1 cellular context compared by ENCODE assay signal in the genomic region with DNA sequence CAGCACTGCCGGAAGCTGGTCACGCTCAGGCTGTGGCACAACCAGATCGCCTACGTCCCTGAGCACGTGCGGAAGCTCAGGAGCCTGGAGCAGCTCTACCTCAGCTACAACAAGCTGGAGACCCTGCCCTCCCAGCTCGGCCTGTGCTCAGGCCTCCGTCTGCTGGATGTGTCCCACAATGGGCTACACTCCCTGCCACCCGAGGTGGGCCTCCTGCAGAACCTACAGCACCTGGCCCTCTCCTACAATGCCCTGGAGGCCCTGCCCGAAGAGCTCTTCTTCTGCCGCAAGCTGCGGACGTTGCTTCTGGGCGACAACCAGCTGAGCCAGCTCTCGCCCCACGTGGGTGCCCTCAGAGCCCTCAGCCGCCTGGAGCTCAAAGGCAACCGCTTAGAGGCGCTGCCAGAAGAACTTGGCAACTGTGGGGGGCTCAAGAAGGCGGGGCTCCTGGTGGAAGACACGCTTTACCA.
TF ChIP-seq lines count a peak whose summit lies in the region.

No MANE protein-coding gene starts in this region.

TF ChIP-seq in H1, 55 proteins besides CTCF, POLR2A, EP300 and RAD21:
- no peak for TF ChIP-seq JUND (IDR thresholded peaks at IDR 0.05; ENCODE audit: low read length)
- TF ChIP-seq YY1 (IDR thresholded peaks at IDR 0.05; ENCODE audit: low read depth, low read length): no peak
- TF ChIP-seq, protein P1, sequence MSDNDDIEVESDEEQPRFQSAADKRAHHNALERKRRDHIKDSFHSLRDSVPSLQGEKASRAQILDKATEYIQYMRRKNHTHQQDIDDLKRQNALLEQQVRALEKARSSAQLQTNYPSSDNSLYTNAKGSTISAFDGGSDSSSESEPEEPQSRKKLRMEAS (IDR thresholded peaks at IDR 0.05): no peak
- no peak for TF ChIP-seq SIN3A (conservative IDR thresholded peaks at IDR 0.05 in 1 of 2, IDR thresholded peaks at IDR 0.05 in 1 of 2; ENCODE audit: low read depth in 1 of 2, low read length in 2 of 2)
- TF ChIP-seq SIX5 (IDR thresholded peaks at IDR 0.05; ENCODE audit: low read depth, low read length): no peak
- no peak for TF ChIP-seq POU5F1 (IDR thresholded peaks at IDR 0.05; ENCODE audit: low read depth, low read length)
- TF ChIP-seq BRCA1 (IDR thresholded peaks at IDR 0.05; ENCODE audit: low read depth, low read length): no peak
- TF ChIP-seq, protein P2, sequence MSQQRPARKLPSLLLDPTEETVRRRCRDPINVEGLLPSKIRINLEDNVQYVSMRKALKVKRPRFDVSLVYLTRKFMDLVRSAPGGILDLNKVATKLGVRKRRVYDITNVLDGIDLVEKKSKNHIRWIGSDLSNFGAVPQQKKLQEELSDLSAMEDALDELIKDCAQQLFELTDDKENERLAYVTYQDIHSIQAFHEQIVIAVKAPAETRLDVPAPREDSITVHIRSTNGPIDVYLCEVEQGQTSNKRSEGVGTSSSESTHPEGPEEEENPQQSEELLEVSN (IDR thresholded peaks at IDR 0.05): no peak
- TF ChIP-seq RFX5 (IDR thresholded peaks at IDR 0.05; ENCODE audit: borderline replicate concordance, low read depth, low read length): no peak
- TF ChIP-seq, protein P3, sequence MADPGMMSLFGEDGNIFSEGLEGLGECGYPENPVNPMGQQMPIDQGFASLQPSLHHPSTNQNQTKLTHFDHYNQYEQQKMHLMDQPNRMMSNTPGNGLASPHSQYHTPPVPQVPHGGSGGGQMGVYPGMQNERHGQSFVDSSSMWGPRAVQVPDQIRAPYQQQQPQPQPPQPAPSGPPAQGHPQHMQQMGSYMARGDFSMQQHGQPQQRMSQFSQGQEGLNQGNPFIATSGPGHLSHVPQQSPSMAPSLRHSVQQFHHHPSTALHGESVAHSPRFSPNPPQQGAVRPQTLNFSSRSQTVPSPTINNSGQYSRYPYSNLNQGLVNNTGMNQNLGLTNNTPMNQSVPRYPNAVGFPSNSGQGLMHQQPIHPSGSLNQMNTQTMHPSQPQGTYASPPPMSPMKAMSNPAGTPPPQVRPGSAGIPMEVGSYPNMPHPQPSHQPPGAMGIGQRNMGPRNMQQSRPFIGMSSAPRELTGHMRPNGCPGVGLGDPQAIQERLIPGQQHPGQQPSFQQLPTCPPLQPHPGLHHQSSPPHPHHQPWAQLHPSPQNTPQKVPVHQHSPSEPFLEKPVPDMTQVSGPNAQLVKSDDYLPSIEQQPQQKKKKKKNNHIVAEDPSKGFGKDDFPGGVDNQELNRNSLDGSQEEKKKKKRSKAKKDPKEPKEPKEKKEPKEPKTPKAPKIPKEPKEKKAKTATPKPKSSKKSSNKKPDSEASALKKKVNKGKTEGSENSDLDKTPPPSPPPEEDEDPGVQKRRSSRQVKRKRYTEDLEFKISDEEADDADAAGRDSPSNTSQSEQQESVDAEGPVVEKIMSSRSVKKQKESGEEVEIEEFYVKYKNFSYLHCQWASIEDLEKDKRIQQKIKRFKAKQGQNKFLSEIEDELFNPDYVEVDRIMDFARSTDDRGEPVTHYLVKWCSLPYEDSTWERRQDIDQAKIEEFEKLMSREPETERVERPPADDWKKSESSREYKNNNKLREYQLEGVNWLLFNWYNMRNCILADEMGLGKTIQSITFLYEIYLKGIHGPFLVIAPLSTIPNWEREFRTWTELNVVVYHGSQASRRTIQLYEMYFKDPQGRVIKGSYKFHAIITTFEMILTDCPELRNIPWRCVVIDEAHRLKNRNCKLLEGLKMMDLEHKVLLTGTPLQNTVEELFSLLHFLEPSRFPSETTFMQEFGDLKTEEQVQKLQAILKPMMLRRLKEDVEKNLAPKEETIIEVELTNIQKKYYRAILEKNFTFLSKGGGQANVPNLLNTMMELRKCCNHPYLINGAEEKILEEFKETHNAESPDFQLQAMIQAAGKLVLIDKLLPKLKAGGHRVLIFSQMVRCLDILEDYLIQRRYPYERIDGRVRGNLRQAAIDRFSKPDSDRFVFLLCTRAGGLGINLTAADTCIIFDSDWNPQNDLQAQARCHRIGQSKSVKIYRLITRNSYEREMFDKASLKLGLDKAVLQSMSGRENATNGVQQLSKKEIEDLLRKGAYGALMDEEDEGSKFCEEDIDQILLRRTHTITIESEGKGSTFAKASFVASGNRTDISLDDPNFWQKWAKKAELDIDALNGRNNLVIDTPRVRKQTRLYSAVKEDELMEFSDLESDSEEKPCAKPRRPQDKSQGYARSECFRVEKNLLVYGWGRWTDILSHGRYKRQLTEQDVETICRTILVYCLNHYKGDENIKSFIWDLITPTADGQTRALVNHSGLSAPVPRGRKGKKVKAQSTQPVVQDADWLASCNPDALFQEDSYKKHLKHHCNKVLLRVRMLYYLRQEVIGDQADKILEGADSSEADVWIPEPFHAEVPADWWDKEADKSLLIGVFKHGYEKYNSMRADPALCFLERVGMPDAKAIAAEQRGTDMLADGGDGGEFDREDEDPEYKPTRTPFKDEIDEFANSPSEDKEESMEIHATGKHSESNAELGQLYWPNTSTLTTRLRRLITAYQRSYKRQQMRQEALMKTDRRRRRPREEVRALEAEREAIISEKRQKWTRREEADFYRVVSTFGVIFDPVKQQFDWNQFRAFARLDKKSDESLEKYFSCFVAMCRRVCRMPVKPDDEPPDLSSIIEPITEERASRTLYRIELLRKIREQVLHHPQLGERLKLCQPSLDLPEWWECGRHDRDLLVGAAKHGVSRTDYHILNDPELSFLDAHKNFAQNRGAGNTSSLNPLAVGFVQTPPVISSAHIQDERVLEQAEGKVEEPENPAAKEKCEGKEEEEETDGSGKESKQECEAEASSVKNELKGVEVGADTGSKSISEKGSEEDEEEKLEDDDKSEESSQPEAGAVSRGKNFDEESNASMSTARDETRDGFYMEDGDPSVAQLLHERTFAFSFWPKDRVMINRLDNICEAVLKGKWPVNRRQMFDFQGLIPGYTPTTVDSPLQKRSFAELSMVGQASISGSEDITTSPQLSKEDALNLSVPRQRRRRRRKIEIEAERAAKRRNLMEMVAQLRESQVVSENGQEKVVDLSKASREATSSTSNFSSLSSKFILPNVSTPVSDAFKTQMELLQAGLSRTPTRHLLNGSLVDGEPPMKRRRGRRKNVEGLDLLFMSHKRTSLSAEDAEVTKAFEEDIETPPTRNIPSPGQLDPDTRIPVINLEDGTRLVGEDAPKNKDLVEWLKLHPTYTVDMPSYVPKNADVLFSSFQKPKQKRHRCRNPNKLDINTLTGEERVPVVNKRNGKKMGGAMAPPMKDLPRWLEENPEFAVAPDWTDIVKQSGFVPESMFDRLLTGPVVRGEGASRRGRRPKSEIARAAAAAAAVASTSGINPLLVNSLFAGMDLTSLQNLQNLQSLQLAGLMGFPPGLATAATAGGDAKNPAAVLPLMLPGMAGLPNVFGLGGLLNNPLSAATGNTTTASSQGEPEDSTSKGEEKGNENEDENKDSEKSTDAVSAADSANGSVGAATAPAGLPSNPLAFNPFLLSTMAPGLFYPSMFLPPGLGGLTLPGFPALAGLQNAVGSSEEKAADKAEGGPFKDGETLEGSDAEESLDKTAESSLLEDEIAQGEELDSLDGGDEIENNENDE (IDR thresholded peaks at IDR 0.05; ENCODE audit: insufficient replicate concordance, low read length): no peak
- no peak for TF ChIP-seq EZH2 (IDR thresholded peaks at IDR 0.05; ENCODE audit: low read depth, low read length, severe bottlenecking)
- TF ChIP-seq SP1 (IDR thresholded peaks at IDR 0.05; ENCODE audit: low read depth, low read length): no peak
- no peak for TF ChIP-seq FOSL1 (IDR thresholded peaks at IDR 0.05; ENCODE audit: insufficient read depth, low read depth, low read length)
- no peak for TF ChIP-seq CEBPB (IDR thresholded peaks at IDR 0.05; ENCODE audit: low read depth, low read length)
- no peak for TF ChIP-seq ZNF274 (IDR thresholded peaks at IDR 0.05; ENCODE audit: borderline replicate concordance, extremely low read depth, low read length)
- TF ChIP-seq TEAD4 (IDR thresholded peaks at IDR 0.05; ENCODE audit: low read depth, low read length): no peak
- TF ChIP-seq SP4 (IDR thresholded peaks at IDR 0.05; ENCODE audit: low read length): no peak
- no peak for TF ChIP-seq POLR2AphosphoS5 (IDR thresholded peaks at IDR 0.05; ENCODE audit: low read depth, low read length)
- no peak for TF ChIP-seq SRF (IDR thresholded peaks at IDR 0.05; ENCODE audit: low read depth, low read length)
